18 cellular contexts compared by ENCODE assay signal in the genomic region with DNA sequence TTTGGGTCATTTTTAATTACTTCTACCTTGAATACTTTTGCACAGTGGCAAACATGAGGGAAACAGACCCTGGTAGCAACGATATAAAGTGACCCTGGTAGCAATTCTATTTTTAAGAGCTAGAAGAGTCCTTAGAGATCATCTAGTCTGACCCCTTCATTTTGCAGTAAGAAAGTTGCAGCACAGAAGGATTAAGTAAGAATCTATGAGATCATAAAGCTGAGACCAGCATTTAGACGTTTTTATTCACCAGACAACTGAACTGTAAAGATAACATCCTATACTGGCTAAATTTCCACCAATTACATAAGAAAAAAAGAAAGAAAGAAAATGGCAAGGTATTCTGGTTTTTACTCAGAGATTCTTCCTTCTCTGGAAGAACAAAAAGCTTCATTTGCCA.
"Had no signal": no experiment of that assay in that cellular context is flagged by ENCODE, and none has a peak within 500 bp of the region (broad histone marks: within the 10 kb centered on the region; RNA-seq: fewer than 3 reads in every experiment).

No MANE protein-coding gene starts in this region.

- H3K27ac ChIP-seq: body of pancreas, esophagus muscularis mucosa, SK-N-MC, tibial nerve had no signal

- H3K4me3 ChIP-seq: body of pancreas, esophagus muscularis mucosa, lung, SK-N-MC, tibial nerve had no signal

- H3K9me3 ChIP-seq: body of pancreas, esophagus muscularis mucosa, tibial nerve had no signal

- DNase-seq: activated CD4-positive, alpha-beta memory T cell treated with anti-CD3 and anti-CD28 coated beads for 36 hours; activated CD4-positive, alpha-beta T cell treated with anti-CD3 and anti-CD28 coated beads for 36 hours; activated T-cell treated with anti-CD3 and anti-CD28 coated beads for 4 hours; amygdala; body of pancreas; central memory CD4-positive, alpha-beta T cell; effector CD8-positive, alpha-beta T cell; islet precursor cell; left colon; nephron progenitor cell; occipital lobe; stimulated activated CD8-positive, alpha-beta memory T cell treated with anti-CD3 and anti-CD28 coated beads, Interleukin-4, amount 100 ng/mL, for 48 hours; stimulated activated naive CD4-positive, alpha-beta T cell treated with Interleukin-2 at 50 U/mL for 16 hours; substantia nigra had no signal

- H3K36me3 ChIP-seq: esophagus muscularis mucosa had no signal

- H3K27me3 ChIP-seq: body of pancreas, esophagus muscularis mucosa, tibial nerve had no signal
